29 cellular contexts compared by ENCODE assay signal in the genomic region with DNA sequence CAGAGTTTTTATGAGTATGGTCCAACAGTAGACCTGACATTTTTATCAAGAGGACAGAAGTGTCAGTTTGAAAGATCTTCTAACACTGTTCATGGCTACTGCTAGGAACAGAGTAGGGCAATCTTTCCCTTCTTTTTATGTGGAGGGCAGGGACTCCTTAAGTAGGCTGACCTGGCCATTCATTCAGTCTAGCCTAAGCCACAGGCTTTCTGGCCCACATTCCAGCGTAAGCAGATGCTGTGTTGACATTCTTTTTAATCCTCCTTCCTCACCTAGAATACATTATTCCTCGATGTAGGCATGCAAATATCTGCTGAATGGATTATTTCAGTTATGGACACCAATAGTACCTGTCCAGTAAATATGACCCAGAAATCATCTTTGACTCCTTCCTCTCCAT.
"Had no signal": no experiment of that assay in that cellular context is flagged by ENCODE, and none has a peak within 500 bp of the region (broad histone marks: within the 10 kb centered on the region; RNA-seq: fewer than 3 reads in every experiment).

No MANE protein-coding gene starts in this region.

- H3K27ac ChIP-seq: adrenal gland, body of pancreas, esophagus muscularis mucosa had no signal

- ATAC-seq: activated CD4-positive, alpha-beta T cell treated with anti-CD3 and anti-CD28 coated beads for 36 hours; activated CD8-positive, alpha-beta memory T cell treated with anti-CD3 and anti-CD28 coated beads, Interleukin-2, amount 10 ng/mL, durations not matched to agents 7 days and 5 days; activated CD8-positive, alpha-beta T cell treated with anti-CD3 and anti-CD28 coated beads, Interleukin-2, amount 10 ng/mL, durations not matched to agents 7 days and 5 days; activated naive CD8-positive, alpha-beta T cell treated with anti-CD3 and anti-CD28 coated beads, Interleukin-2, amount 50 U/mL, for 24 hours; body of pancreas; effector memory CD8-positive, alpha-beta T cell had no signal

- H3K4me1 ChIP-seq: adrenal gland had no signal

- H3K27me3 ChIP-seq: adrenal gland, body of pancreas, esophagus muscularis mucosa had no signal

- DNase-seq: activated CD4-positive, alpha-beta memory T cell treated with anti-CD3 and anti-CD28 coated beads for 36 hours; activated CD4-positive, alpha-beta T cell treated with anti-CD3 and anti-CD28 coated beads for 36 hours; activated CD4-positive, alpha-beta T cell treated with anti-CD3 and anti-CD28 coated beads, Interleukin-2, amount 10 ng/mL, durations not matched to agents 24 days and 14 days; activated CD4-positive, CD25-positive, alpha-beta regulatory T cell; activated CD4-positive, CD25-positive, alpha-beta regulatory T cell treated with anti-CD3 and anti-CD28 coated beads, Interleukin-2, amount 50 U/mL, for 72 hours; activated CD8-positive, alpha-beta memory T cell treated with anti-CD3 and anti-CD28 coated beads, Interleukin-2, amount 10 ng/mL, durations not matched to agents 7 days and 5 days; activated CD8-positive, alpha-beta memory T cell treated with anti-CD3 and anti-CD28 coated beads, Interleukin-2, amount 50 U/mL, for 4 hours; activated CD8-positive, alpha-beta T cell treated with anti-CD3 and anti-CD28 coated beads, Interleukin-2, amount 10 ng/mL, durations not matched to agents 7 days and 5 days; activated effector memory CD4-positive, alpha-beta T cell treated with anti-CD3 and anti-CD28 coated beads, Interleukin-2, amount 50 U/mL, for 16 hours; activated naive CD4-positive, alpha-beta T cell treated with anti-CD3 and anti-CD28 coated beads for 36 hours; activated naive CD8-positive, alpha-beta T cell treated with anti-CD3 and anti-CD28 coated beads for 36 hours; activated naive CD8-positive, alpha-beta T cell treated with anti-CD3 and anti-CD28 coated beads, Interleukin-2, amount 50 U/mL, for 24 hours; activated T-cell treated with anti-CD3 and anti-CD28 coated beads, Interleukin-2, amount 50 U/mL, for 1 hour; activated T-cell treated with anti-CD3 and anti-CD28 coated beads, Interleukin-2, amount 50 U/mL, for 48 hours; adrenal gland; amygdala; aorta; body of pancreas; caudate nucleus; cortex of kidney; dermis blood vessel endothelial cell; effector CD4-positive, alpha-beta T cell; effector memory CD8-positive, alpha-beta T cell; erythroblast; foreskin melanocyte; head of caudate nucleus; T-helper 2 cell had no signal

- FAIRE-seq: colon had no signal

- H3K4me3 ChIP-seq: adrenal gland, body of pancreas, esophagus muscularis mucosa had no signal

- H3K9me3 ChIP-seq: adrenal gland, body of pancreas, esophagus muscularis mucosa had no signal

- H3K36me3 ChIP-seq: adrenal gland, esophagus muscularis mucosa had no signal
